7 cellular contexts compared by ENCODE assay signal in genomic region chr17:75090871-75091854, GRCh38. TPM values are rescaled to one million over a fixed set of nuclear protein-coding genes. Genes with fewer than 3 reads are reported as not detected.
DNase-seq lines count a peak whose midpoint lies in the region; ATAC-seq and TF ChIP-seq lines count a peak whose summit lies in the region.
"Had no signal": no experiment of that assay in that cellular context is flagged by ENCODE, and none has a peak within 500 bp of the region (broad histone marks: within the 10 kb centered on the region; RNA-seq: fewer than 3 reads in every experiment).

No MANE protein-coding gene starts in this region.

- H3K4me3 ChIP-seq in upper lobe of right lung: no peak overlapping the region

- DNase-seq in activated naive CD4-positive, alpha-beta T cell treated with anti-CD3 and anti-CD28 coated beads, Interleukin-2, amount 50 U/mL, for 16 hours: no peak
- peak; percentile 62 for DNase-seq in left kidney (ENCODE audit: low read depth, low spot score)
- no peak for DNase-seq in upper lobe of right lung
- no peak for DNase-seq in NCI-H1436 (lab: John Stamatoyannopoulos, UW)
- DNase-seq: NCI-H1930 had no signal

- no peaks in the 10 kb centered on the region for H3K36me3 Mint-ChIP-seq in activated naive CD4-positive, alpha-beta T cell treated with anti-CD3 and anti-CD28 coated beads, Interleukin-2, amount 50 U/mL, for 24 hours

- no peaks in the 10 kb centered on the region for H3K9me3 Mint-ChIP-seq in activated naive CD4-positive, alpha-beta T cell treated with anti-CD3 and anti-CD28 coated beads, Interleukin-2, amount 50 U/mL, for 24 hours

- H3K4me1 ChIP-seq in upper lobe of right lung: peaks cover 73% of the 10 kb centered on the region

- ATAC-seq in upper lobe of right lung: no peak
- ATAC-seq in GM21619 (IDR thresholded peaks at IDR 0.05; ENCODE audit: unreplicated experiment): no peak

- TF ChIP-seq CTCF in upper lobe of right lung (IDR thresholded peaks at IDR 0.05): no peak

- peak overlapping the region; percentile 48 for H3K27ac Mint-ChIP-seq in activated naive CD4-positive, alpha-beta T cell treated with anti-CD3 and anti-CD28 coated beads, Interleukin-2, amount 50 U/mL, for 24 hours

- H3K27me3 Mint-ChIP-seq in activated naive CD4-positive, alpha-beta T cell treated with anti-CD3 and anti-CD28 coated beads, Interleukin-2, amount 50 U/mL, for 24 hours: no peaks in the 10 kb centered on the region

- no peak overlapping the region for H3K4me3 Mint-ChIP-seq in activated naive CD4-positive, alpha-beta T cell treated with anti-CD3 and anti-CD28 coated beads, Interleukin-2, amount 50 U/mL, for 24 hours

- H3K9me3 ChIP-seq in upper lobe of right lung: no peaks in the 10 kb centered on the region

- peaks cover 44% of the 10 kb centered on the region for H3K4me1 Mint-ChIP-seq in activated naive CD4-positive, alpha-beta T cell treated with anti-CD3 and anti-CD28 coated beads, Interleukin-2, amount 50 U/mL, for 24 hours

- H3K27me3 ChIP-seq in upper lobe of right lung: no peaks in the 10 kb centered on the region

- peak overlapping the region; percentile 20 for H3K27ac ChIP-seq in upper lobe of right lung

- no peaks in the 10 kb centered on the region for H3K36me3 ChIP-seq in upper lobe of right lung

- intact Hi-C loops in upper lobe of right lung (cut with DNase I): no loop called here

RNA-seq across cellular contexts. Expression of gene SLC16A5, which starts 3.4 kb away (rescaled TPM):
- total RNA-seq in upper lobe of right lung: 40.5 TPM

RNA-seq across cellular contexts. Expression of gene ARMC7, which starts 18.6 kb away (rescaled TPM):
- total RNA-seq in upper lobe of right lung: 18.0 TPM

RNA-seq across cellular contexts. Expression of gene NT5C, which starts 40.4 kb away (rescaled TPM):
- 35.8 TPM for total RNA-seq in upper lobe of right lung

RNA-seq across cellular contexts. Expression of gene KCTD2, which starts 44.1 kb away (rescaled TPM):
- total RNA-seq in upper lobe of right lung: 25.3 TPM

RNA-seq across cellular contexts. Expression of gene ATP5PD, which starts 44.4 kb away (rescaled TPM):
- total RNA-seq in upper lobe of right lung: 155 TPM
